24 cellular contexts compared by ENCODE assay signal in the genomic region with DNA sequence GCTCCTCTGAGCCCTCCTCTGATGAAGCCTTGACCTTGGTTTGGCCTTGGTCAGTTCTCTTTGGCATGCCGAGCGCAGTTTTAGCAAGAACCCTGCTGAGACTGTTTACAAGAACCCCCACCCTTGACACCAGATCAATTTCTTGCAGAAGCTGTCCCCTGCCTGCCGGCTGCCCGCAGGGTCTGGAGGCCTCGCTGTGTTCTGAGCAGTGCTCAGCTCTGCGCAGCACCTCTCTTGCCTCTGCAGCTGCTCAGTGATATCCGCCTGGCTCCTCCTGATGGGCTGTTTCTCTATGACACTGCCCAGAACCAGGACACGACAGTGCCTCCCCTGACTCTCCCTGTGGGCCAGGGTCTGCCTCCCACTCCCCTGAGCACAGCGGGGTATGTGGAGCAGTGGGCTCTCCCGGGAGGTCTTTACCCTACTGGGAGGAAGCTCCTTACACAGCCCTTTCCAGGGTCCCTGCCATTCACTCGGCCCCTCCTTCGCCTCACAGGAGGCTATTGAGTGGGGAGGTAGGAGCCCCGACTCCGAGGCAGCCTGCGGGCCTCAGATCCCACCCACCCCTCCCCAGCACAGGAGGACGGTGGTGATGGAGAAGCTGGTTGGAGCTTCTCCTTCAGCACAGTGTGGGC. TPM values are rescaled to one million over a fixed set of nuclear protein-coding genes. Genes with fewer than 3 reads are reported as not detected.
"Had no signal": no experiment of that assay in that cellular context is flagged by ENCODE, and none has a peak within 500 bp of the region (broad histone marks: within the 10 kb centered on the region; RNA-seq: fewer than 3 reads in every experiment).

No MANE protein-coding gene starts in this region.

- H3K36me3 Mint-ChIP-seq: activated naive CD4-positive, alpha-beta T cell treated with anti-CD3 and anti-CD28 coated beads, Interleukin-2, amount 50 U/mL, for 72 hours; memory B cell; naive B cell; type B pancreatic cell had no signal

- H3K27ac ChIP-seq: adrenal gland, gastrocnemius medialis, left ventricle myocardium inferior, neutrophil, SJSA1 had no signal

- H3K36me3 ChIP-seq: adrenal gland, gastrocnemius medialis, left ventricle myocardium inferior, neutrophil, SJSA1 had no signal

- H3K4me1 ChIP-seq: adrenal gland, gastrocnemius medialis, left ventricle myocardium inferior, SJSA1 had no signal

- ATAC-seq: activated naive CD4-positive, alpha-beta T cell treated with anti-CD3 and anti-CD28 coated beads, Interleukin-2, amount 50 U/mL, for 72 hours; activated T-helper 17 cell treated with anti-CD3 and anti-CD28 coated beads, Interleukin-2, amount 50 U/mL, for 72 hours; esophagus mucosa; gastrocnemius medialis; mucosa of descending colon had no signal

- H3K9me3 Mint-ChIP-seq: activated naive CD4-positive, alpha-beta T cell treated with anti-CD3 and anti-CD28 coated beads, Interleukin-2, amount 50 U/mL, for 72 hours; activated T-helper 17 cell treated with anti-CD3 and anti-CD28 coated beads, Interleukin-2, amount 50 U/mL, for 72 hours; dendritic cell treated with granulocyte-macrophage colony-stimulating factor and Interleukin-4, amounts not matched to agents 40 ng/mL and 50 ng/mL, for 4 days; memory B cell; naive B cell; stimulated activated naive CD8-positive, alpha-beta T cell treated with anti-CD3 and anti-CD28 coated beads, Interleukin-15, Interleukin-2, amounts not matched to agents 100 ng/mL and 50 ng/mL, for 24 hours; T-helper 1 cell treated with Interleukin-12 subunit alpha and Interleukin-12 subunit beta and Interleukin-4 antibody, amounts not matched to agents 30 μg/mL and 1 μg/mL, for 36 hours; type B pancreatic cell had no signal

- H3K9me3 ChIP-seq: adrenal gland, gastrocnemius medialis, left ventricle myocardium inferior, mucosa of descending colon, neutrophil, SJSA1 had no signal

- H3K4me3 ChIP-seq: adrenal gland, gastrocnemius medialis, left ventricle myocardium inferior, mucosa of descending colon, SJSA1 had no signal

- H3K27me3 Mint-ChIP-seq: activated T-helper 17 cell treated with anti-CD3 and anti-CD28 coated beads, Interleukin-2, amount 50 U/mL, for 72 hours; dendritic cell treated with granulocyte-macrophage colony-stimulating factor and Interleukin-4, amounts not matched to agents 40 ng/mL and 50 ng/mL, for 4 days; stimulated activated naive CD8-positive, alpha-beta T cell treated with anti-CD3 and anti-CD28 coated beads, Interleukin-15, Interleukin-2, amounts not matched to agents 100 ng/mL and 50 ng/mL, for 24 hours had no signal

- FAIRE-seq: astrocyte, bronchial epithelial cell had no signal

- DNase-seq: activated CD4-positive, CD25-positive, alpha-beta regulatory T cell treated with anti-CD3 and anti-CD28 coated beads, Interleukin-2, amount 50 U/mL, for 72 hours; adrenal gland; effector CD8-positive, alpha-beta T cell; gastrocnemius medialis; left ventricle myocardium inferior; mucosa of descending colon; naive B cell had no signal

- H3K27ac Mint-ChIP-seq: activated naive CD4-positive, alpha-beta T cell treated with anti-CD3 and anti-CD28 coated beads, Interleukin-2, amount 50 U/mL, for 72 hours; activated T-helper 17 cell treated with anti-CD3 and anti-CD28 coated beads, Interleukin-2, amount 50 U/mL, for 72 hours; dendritic cell treated with granulocyte-macrophage colony-stimulating factor and Interleukin-4, amounts not matched to agents 40 ng/mL and 50 ng/mL, for 4 days; memory B cell; naive B cell; stimulated activated naive CD8-positive, alpha-beta T cell treated with anti-CD3 and anti-CD28 coated beads, Interleukin-15, Interleukin-2, amounts not matched to agents 100 ng/mL and 50 ng/mL, for 24 hours; T-helper 1 cell treated with Interleukin-12 subunit alpha and Interleukin-12 subunit beta and Interleukin-4 antibody, amounts not matched to agents 30 μg/mL and 1 μg/mL, for 36 hours; type B pancreatic cell had no signal

- H3K4me1 Mint-ChIP-seq: activated T-helper 17 cell treated with anti-CD3 and anti-CD28 coated beads, Interleukin-2, amount 50 U/mL, for 72 hours; memory B cell; naive B cell had no signal

- H3K4me3 Mint-ChIP-seq: activated T-helper 17 cell treated with anti-CD3 and anti-CD28 coated beads, Interleukin-2, amount 50 U/mL, for 72 hours; dendritic cell treated with granulocyte-macrophage colony-stimulating factor and Interleukin-4, amounts not matched to agents 40 ng/mL and 50 ng/mL, for 4 days; memory B cell; naive B cell; stimulated activated naive CD8-positive, alpha-beta T cell treated with anti-CD3 and anti-CD28 coated beads, Interleukin-15, Interleukin-2, amounts not matched to agents 100 ng/mL and 50 ng/mL, for 24 hours; T-helper 1 cell treated with Interleukin-12 subunit alpha and Interleukin-12 subunit beta and Interleukin-4 antibody, amounts not matched to agents 30 μg/mL and 1 μg/mL, for 36 hours; type B pancreatic cell had no signal

RNA-seq across cellular contexts. Expression of a gene that starts 15.5 kb away (rescaled TPM):
- total RNA-seq: activated CD8-positive, alpha-beta memory T cell treated with anti-CD3 and anti-CD28 coated beads for 36 hours; activated naive CD4-positive, alpha-beta T cell treated with anti-CD3 and anti-CD28 coated beads, Interleukin-2, amount 50 U/mL, for 72 hours; activated T-helper 17 cell treated with anti-CD3 and anti-CD28 coated beads, Interleukin-2, amount 50 U/mL, for 72 hours; adrenal gland; astrocyte; bronchial epithelial cell; cerebellum; esophagus mucosa; gastrocnemius medialis; kidney epithelial cell; left ventricle myocardium inferior; mucosa of descending colon; SJSA1; skeletal muscle tissue; temporal lobe had no signal
- polyA plus RNA-seq: adrenal gland had no signal

RNA-seq across cellular contexts. Expression of a gene that starts 32.2 kb away (rescaled TPM):
- total RNA-seq: activated CD8-positive, alpha-beta memory T cell treated with anti-CD3 and anti-CD28 coated beads for 36 hours; activated T-helper 17 cell treated with anti-CD3 and anti-CD28 coated beads, Interleukin-2, amount 50 U/mL, for 72 hours had no signal
